In genomic region chr19:1068111-1069001, GRCh38 we compare ENCODE assay signal across 1 cellular context.
TF ChIP-seq lines count a peak whose summit lies in the region.

No MANE protein-coding gene starts in this region.

TF ChIP-seq in HepG2, 621 proteins besides CTCF, POLR2A, EP300 and RAD21 (continued from another document and continues in another):
- TF ChIP-seq USF2 (IDR thresholded peaks at IDR 0.05; ENCODE audit: low read depth, low read length) (no peak), USF2 (CRISPR knock-in tag; IDR thresholded peaks at IDR 0.05; ENCODE audit: borderline replicate concordance) (no peak), BCLAF1 (IDR thresholded peaks at IDR 0.05) (no peak), SNAPC5 (CRISPR knock-in tag; IDR thresholded peaks at IDR 0.05; ENCODE audit: borderline replicate concordance) (no peak), ATF4 (CRISPR knock-in tag; IDR thresholded peaks at IDR 0.05) (no peak), NR2F2 (IDR thresholded peaks at IDR 0.05; ENCODE audit: borderline replicate concordance, low read depth) (peak; percentile 60; the same call in 1 of the 2 replicates), NFE2L1 (CRISPR knock-in tag; IDR thresholded peaks at IDR 0.05; ENCODE audit: borderline replicate concordance) (no peak), TCF7 (IDR thresholded peaks at IDR 0.05; ENCODE audit: low read depth) (no peak), ARHGAP35 (CRISPR knock-in tag; IDR thresholded peaks at IDR 0.05; ENCODE audit: borderline replicate concordance) (no peak), NR2F1 (CRISPR knock-in tag; IDR thresholded peaks at IDR 0.05) (peak in 1 of 2 experiments; percentile 50; a peak in 1 of 4 replicates), ZNF7 (CRISPR knock-in tag; IDR thresholded peaks at IDR 0.05) (no peak), ISL2 (CRISPR knock-in tag; IDR thresholded peaks at IDR 0.05) (no peak), CHD2 (IDR thresholded peaks at IDR 0.05; ENCODE audit: low read depth, low read length) (no peak), KLF12 (CRISPR knock-in tag; IDR thresholded peaks at IDR 0.05; ENCODE audit: borderline replicate concordance) (no peak), EZH2 (conservative IDR thresholded peaks at IDR 0.05; ENCODE audit: low read depth, low read length) (no peak), CCDC6 (CRISPR knock-in tag; IDR thresholded peaks at IDR 0.05) (no peak), KDM6A (CRISPR knock-in tag; IDR thresholded peaks at IDR 0.05; ENCODE audit: low read depth) (no peak), TMF1 (CRISPR knock-in tag; IDR thresholded peaks at IDR 0.05; ENCODE audit: low read depth) (no peak), ZNF639 (CRISPR knock-in tag; conservative IDR thresholded peaks at IDR 0.05) (no peak), SMARCC2 (IDR thresholded peaks at IDR 0.05) (no peak), ZNF839 (CRISPR knock-in tag; IDR thresholded peaks at IDR 0.05; ENCODE audit: borderline replicate concordance) (no peak), HOMEZ (CRISPR knock-in tag; IDR thresholded peaks at IDR 0.05; ENCODE audit: low read depth) (no peak), ARID2 (CRISPR knock-in tag; IDR thresholded peaks at IDR 0.05; ENCODE audit: borderline replicate concordance) (no peak), ZBTB38 (CRISPR knock-in tag; IDR thresholded peaks at IDR 0.05) (peak; percentile 22; the same call in 1 of the 2 replicates), CAMTA2 (CRISPR knock-in tag; IDR thresholded peaks at IDR 0.05; ENCODE audit: borderline replicate concordance) (no peak), ZNF816 (CRISPR knock-in tag; IDR thresholded peaks at IDR 0.05; ENCODE audit: borderline replicate concordance) (no peak), HINFP (CRISPR knock-in tag; IDR thresholded peaks at IDR 0.05; ENCODE audit: low read depth) (no peak), ZBTB33 (CRISPR knock-in tag; IDR thresholded peaks at IDR 0.05) (no peak), E2F2 (CRISPR knock-in tag; IDR thresholded peaks at IDR 0.05; ENCODE audit: borderline replicate concordance) (no peak), ZMAT5 (CRISPR knock-in tag; IDR thresholded peaks at IDR 0.05; ENCODE audit: borderline replicate concordance, low read depth) (no peak), GFI1 (CRISPR knock-in tag; IDR thresholded peaks at IDR 0.05; ENCODE audit: borderline replicate concordance) (peak; percentile 95), ZSCAN22 (CRISPR knock-in tag; IDR thresholded peaks at IDR 0.05) (no peak), SIN3A (IDR thresholded peaks at IDR 0.05; ENCODE audit: borderline replicate concordance, low read depth, low read length) (no peak), FOXK2 (IDR thresholded peaks at IDR 0.05) (no peak), TBL1XR1 (IDR thresholded peaks at IDR 0.05; ENCODE audit: borderline replicate concordance, low read length, partially characterized antibody) (no peak), MAFK (conservative IDR thresholded peaks at IDR 0.05 in 1 of 2, IDR thresholded peaks at IDR 0.05 in 1 of 2; ENCODE audit: low read length in 2 of 2) (no peak), ZNF710 (CRISPR knock-in tag; IDR thresholded peaks at IDR 0.05; ENCODE audit: borderline replicate concordance) (no peak), ZNF792 (CRISPR knock-in tag; IDR thresholded peaks at IDR 0.05) (no peak), ZNF772 (CRISPR knock-in tag; IDR thresholded peaks at IDR 0.05) (no peak), SRSF9 (IDR thresholded peaks at IDR 0.05; ENCODE audit: borderline replicate concordance, insufficient read depth, low read depth, low read length, poor library complexity, severe bottlenecking) (no peak), ZFP36L2 (CRISPR knock-in tag; IDR thresholded peaks at IDR 0.05) (no peak), JUNB (CRISPR knock-in tag; IDR thresholded peaks at IDR 0.05; ENCODE audit: borderline replicate concordance) (no peak), SMARCE1 (IDR thresholded peaks at IDR 0.05; ENCODE audit: borderline replicate concordance) (no peak), KAT8 (CRISPR knock-in tag; IDR thresholded peaks at IDR 0.05) (no peak), ETV5 (CRISPR knock-in tag; IDR thresholded peaks at IDR 0.05; ENCODE audit: borderline replicate concordance) (no peak)
